In genomic region chr4:158861766-158862165, GRCh38 we compare ENCODE assay signal across 1 cellular context.
TF ChIP-seq lines count a peak whose summit lies in the region.

No MANE protein-coding gene starts in this region.

TF ChIP-seq in GM23338, 12 proteins besides CTCF, POLR2A, EP300 and RAD21:
- no peak for TF ChIP-seq ZNF462 (CRISPR knock-in tag; IDR thresholded peaks at IDR 0.05)
- TF ChIP-seq STAT1 (IDR thresholded peaks at IDR 0.05; ENCODE audit: unreplicated experiment): no peak
- no peak for TF ChIP-seq ETS1 (IDR thresholded peaks at IDR 0.05)
- no peak for TF ChIP-seq REST (IDR thresholded peaks at IDR 0.05; ENCODE audit: unreplicated experiment)
